Comparison of ENCODE assay signal across 28 cellular contexts in the genomic region with DNA sequence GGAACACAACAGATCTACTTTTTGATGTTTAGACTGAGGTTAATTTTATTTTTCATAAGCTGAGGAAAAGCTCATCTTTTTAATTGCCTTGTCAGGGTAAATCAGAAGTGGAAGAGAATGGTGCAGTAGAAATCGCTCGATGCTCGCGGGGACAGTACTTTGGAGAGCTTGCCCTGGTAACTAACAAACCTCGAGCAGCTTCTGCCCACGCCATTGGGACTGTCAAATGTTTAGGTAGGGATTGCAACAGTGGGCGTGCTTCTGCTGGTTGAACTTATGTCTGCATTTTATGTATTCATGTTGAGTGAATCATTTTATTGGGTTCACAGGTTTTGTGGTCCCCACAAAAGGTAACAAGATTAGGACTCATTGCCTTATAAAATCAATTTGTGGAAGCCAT.
"Had no signal": no experiment of that assay in that cellular context is flagged by ENCODE, and none has a peak within 500 bp of the region (broad histone marks: within the 10 kb centered on the region; RNA-seq: fewer than 3 reads in every experiment).

No MANE protein-coding gene starts in this region.

- H3K27me3 Mint-ChIP-seq: dendritic cell treated with granulocyte-macrophage colony-stimulating factor and Interleukin-4, amounts not matched to agents 40 ng/mL and 50 ng/mL, for 4 days; naive B cell had no signal

- H3K9me3 ChIP-seq: colonic mucosa, esophagus squamous epithelium, gastrocnemius medialis, heart right ventricle, left lung, lower lobe of right lung, mucosa of descending colon had no signal

- H3K4me1 Mint-ChIP-seq: memory B cell, naive B cell had no signal

- H3K4me3 Mint-ChIP-seq: dendritic cell treated with granulocyte-macrophage colony-stimulating factor and Interleukin-4, amounts not matched to agents 40 ng/mL and 50 ng/mL, for 4 days; effector memory CD8-positive, alpha-beta T cell; endodermal cell; memory B cell; mesothelial cell of epicardium; naive B cell had no signal

- FAIRE-seq: endometrium, endothelial cell of umbilical vein, islet of Langerhans, keratinocyte had no signal

- H3K27ac Mint-ChIP-seq: dendritic cell treated with granulocyte-macrophage colony-stimulating factor and Interleukin-4, amounts not matched to agents 40 ng/mL and 50 ng/mL, for 4 days; effector memory CD8-positive, alpha-beta T cell; endodermal cell; memory B cell; mesothelial cell of epicardium; naive B cell had no signal

- H3K4me3 ChIP-seq: colonic mucosa, esophagus squamous epithelium, gastrocnemius medialis, heart right ventricle, left lung, lower lobe of right lung, mucosa of descending colon had no signal

- H3K36me3 Mint-ChIP-seq: memory B cell had no signal

- H3K27ac ChIP-seq: colonic mucosa, epithelial cell of prostate, esophagus squamous epithelium, gastrocnemius medialis, heart right ventricle, left lung, lower lobe of right lung had no signal

- ATAC-seq: effector memory CD8-positive, alpha-beta T cell; esophagus mucosa; gastrocnemius medialis; heart right ventricle; left cardiac atrium; left lung; left ventricle myocardium superior; lower lobe of right lung; mucosa of descending colon had no signal

- DNase-seq: colonic mucosa; cortex of kidney; effector CD8-positive, alpha-beta T cell; effector memory CD8-positive, alpha-beta T cell; endodermal cell; erythroblast; esophagus squamous epithelium; foreskin fibroblast; foreskin melanocyte; gastrocnemius medialis; glutamatergic neuron; heart right ventricle; hippocampal formation; left cardiac atrium; left lung; left ventricle myocardium superior; lower lobe of right lung; mucosa of descending colon; naive B cell had no signal

- H3K36me3 ChIP-seq: colonic mucosa, gastrocnemius medialis, left lung, lower lobe of right lung had no signal

- H3K9me3 Mint-ChIP-seq: dendritic cell treated with granulocyte-macrophage colony-stimulating factor and Interleukin-4, amounts not matched to agents 40 ng/mL and 50 ng/mL, for 4 days; effector memory CD8-positive, alpha-beta T cell; memory B cell; mesothelial cell of epicardium; naive B cell had no signal

- H3K27me3 ChIP-seq: colonic mucosa, esophagus squamous epithelium, gastrocnemius medialis, heart right ventricle, left lung had no signal

- H3K4me1 ChIP-seq: colonic mucosa, esophagus squamous epithelium, gastrocnemius medialis, heart right ventricle, left lung, lower lobe of right lung had no signal
